ENCODE assay signal across 14 cellular contexts in genomic region chr7:133391220-133391619, GRCh38.
DNase-seq lines count a peak whose midpoint lies in the region; FAIRE-seq and TF ChIP-seq lines count a peak whose summit lies in the region.
"Had no signal": no experiment of that assay in that cellular context is flagged by ENCODE, and none has a peak within 500 bp of the region (broad histone marks: within the 10 kb centered on the region; RNA-seq: fewer than 3 reads in every experiment).

No MANE protein-coding gene starts in this region.

- H3K4me3 Mint-ChIP-seq in chondrocyte (ENCODE audit: unreplicated experiment), result no peak overlapping the region
- H3K4me3 Mint-ChIP-seq: CD14-positive monocyte; CD8-positive, alpha-beta T cell had no signal

- POLR2A ChIA-PET in HEK293 (lab: Yijun Ruan, JAX), result no interaction called here

- intact Hi-C loops in dorsolateral prefrontal cortex (cut with DNase I), result no loop called here

- no peaks in the 10 kb centered on the region for H3K36me3 Mint-ChIP-seq in chondrocyte (ENCODE audit: low read depth)

- TF ChIP-seq CTCF in HEK293 (tag by site-specific recombination; IDR thresholded peaks at IDR 0.05) (no peak), dorsolateral prefrontal cortex (IDR thresholded peaks at IDR 0.05 in 54 of 56, conservative IDR thresholded peaks at IDR 0.05 in 2 of 56; ENCODE audit: low read depth in 1 of 56, partially characterized antibody in 56 of 56) (no peak), neural cell (IDR thresholded peaks at IDR 0.05; ENCODE audit: poor library complexity, severe bottlenecking) (no peak), chondrocyte (IDR thresholded peaks at IDR 0.05) (no peak), D721Med (IDR thresholded peaks at IDR 0.05; ENCODE audit: insufficient read depth, missing control alignments) (no peak)

- no peak overlapping the region for H3K4me3 ChIP-seq in HEK293 (ENCODE audit: low read depth, low read length)
- no peak overlapping the region for H3K4me3 ChIP-seq in dorsolateral prefrontal cortex
- H3K4me3 ChIP-seq in neural cell (ENCODE audit: low read length), result peak overlapping the region; percentile 45
- H3K4me3 ChIP-seq: A549 had no signal

- no peaks in the 10 kb centered on the region for H3F3A ChIP-seq in neural cell (ENCODE audit: insufficient read depth, low read length, poor library complexity, severe bottlenecking)

- H3K36me3 ChIP-seq in HEK293 (ENCODE audit: control insufficient read depth in 2 of 2, insufficient read depth in 1 of 2, low read length in 2 of 2), result no peaks in the 10 kb centered on the region
- H3K36me3 ChIP-seq in neural cell (ENCODE audit: insufficient read depth, low read length), result no peaks in the 10 kb centered on the region

- H3K9ac ChIP-seq in neural cell (ENCODE audit: low read length), result no peak overlapping the region

- H3K27me3 Mint-ChIP-seq in chondrocyte (ENCODE audit: low read depth), result no peaks in the 10 kb centered on the region

- no peaks in the 10 kb centered on the region for H3K9me3 Mint-ChIP-seq in chondrocyte (ENCODE audit: low read depth)
- H3K9me3 Mint-ChIP-seq: CD8-positive, alpha-beta T cell had no signal

- CTCF ChIA-PET in HEK293 (lab: Yijun Ruan, JAX), result no interaction called here

- H3K4me1 ChIP-seq in HEK293 (ENCODE audit: control insufficient read depth, insufficient read depth, low read length), result no peaks in the 10 kb centered on the region
- H3K4me1 ChIP-seq: A549 had no signal

- no peak for TF ChIP-seq RAD21 in neural cell (conservative IDR thresholded peaks at IDR 0.05)

- no peak overlapping the region for H2AFZ ChIP-seq in neural cell (ENCODE audit: low read depth, low read length)

- FAIRE-seq in D721Med (lab: Jason Lieb, UNC), result no peak
- FAIRE-seq: A549, GM18507 had no signal

- H3K79me2 ChIP-seq in neural cell (replicated peaks; ENCODE audit: insufficient read depth, low read length), result no peaks in the 10 kb centered on the region

- TF ChIP-seq EP300 in neural cell (conservative IDR thresholded peaks at IDR 0.05; ENCODE audit: poor library complexity, severe bottlenecking), result peak; percentile 25

- H3K27me3 ChIP-seq in dorsolateral prefrontal cortex, result no peaks in the 10 kb centered on the region
- no peaks in the 10 kb centered on the region for H3K27me3 ChIP-seq in neural cell (ENCODE audit: insufficient read depth, low read depth, low read length)

- DNase-seq in dorsolateral prefrontal cortex (peak in 6 of 10 donors; percentile 29 to 66 (median 56)), superior temporal gyrus (ENCODE audit: extremely low spot score) (peak; percentile 57), chondrocyte (ENCODE audit: low spot score) (no peak), D721Med (ENCODE audit: insufficient read length, low spot score) (no peak), dermis blood vessel endothelial cell (no peak)
- DNase-seq: CD8-positive, alpha-beta T cell; COR-L47; HCEC 1CT had no signal

- H3K4me2 ChIP-seq in neural cell (ENCODE audit: low read length), result no peak overlapping the region
- H3K4me2 ChIP-seq: A549 had no signal

- H3K9me3 ChIP-seq in HEK293 (ENCODE audit: control insufficient read depth, insufficient read depth, low read depth, low read length) (no peaks in the 10 kb centered on the region), neural cell (ENCODE audit: low read length) (no peaks in the 10 kb centered on the region)
- H3K9me3 ChIP-seq: A549 had no signal

- no peaks in the 10 kb centered on the region for H3K9me2 ChIP-seq in neural cell (ENCODE audit: insufficient read depth, low read length)

- no peaks in the 10 kb centered on the region for H4K20me1 ChIP-seq in neural cell (ENCODE audit: insufficient read depth)

- H3K27ac Mint-ChIP-seq in chondrocyte (ENCODE audit: unreplicated experiment), result no peak overlapping the region
- H3K27ac Mint-ChIP-seq: CD14-positive monocyte; CD8-positive, alpha-beta T cell had no signal

- no peak overlapping the region for H3K27ac ChIP-seq in HEK293 (ENCODE audit: extremely low read depth, low read depth, low read length)
- peak overlapping the region in 7 of 59 donors; percentile 4 to 58 (median 22) for H3K27ac ChIP-seq in dorsolateral prefrontal cortex
- H3K27ac ChIP-seq in neural cell (ENCODE audit: low read length), result peak overlapping the region; percentile 38
- H3K27ac ChIP-seq: A549, HL-60 had no signal

- H3K4me1 Mint-ChIP-seq in chondrocyte (ENCODE audit: low read depth), result no peaks in the 10 kb centered on the region

TF ChIP-seq in HEK293, 187 proteins besides CTCF, POLR2A, EP300 and RAD21:
- TF ChIP-seq ZNF19 (tag by site-specific recombination; IDR thresholded peaks at IDR 0.05; ENCODE audit: low read depth) (no peak), ZNF362 (tag by site-specific recombination; IDR thresholded peaks at IDR 0.05) (peak; percentile 55; the same call in 1 of the 2 replicates), ZNF600 (tag by site-specific recombination; IDR thresholded peaks at IDR 0.05) (peak; percentile 65)

TF ChIP-seq in neural cell, 6 proteins besides CTCF, POLR2A, EP300 and RAD21:
- no peak for TF ChIP-seq SMC3 (conservative IDR thresholded peaks at IDR 0.05; ENCODE audit: poor library complexity)
- TF ChIP-seq POLR2AphosphoS5 (IDR thresholded peaks at IDR 0.05), result peak; percentile 34
- TF ChIP-seq EZH2 (IDR thresholded peaks at IDR 0.05; ENCODE audit: borderline replicate concordance, insufficient read depth, low read length, poor library complexity, severe bottlenecking), result no peak
- TF ChIP-seq REST (IDR thresholded peaks at IDR 0.05; ENCODE audit: borderline replicate concordance), result no peak
- no peak for TF ChIP-seq MXI1 (conservative IDR thresholded peaks at IDR 0.05; ENCODE audit: poor library complexity, severe bottlenecking)
- no peak for TF ChIP-seq TAF1 (IDR thresholded peaks at IDR 0.05; ENCODE audit: low read depth)

Comparison
In these comparisons a context has a peak if more than half of its experiments do, and no peak if none do; other contexts are left out.
1. DNase-seq: peak in dorsolateral prefrontal cortex (6 of 10) and superior temporal gyrus (single experiment); none in chondrocyte (single experiment), D721Med (single experiment) and dermis blood vessel endothelial cell (single experiment).